In the genomic region with DNA sequence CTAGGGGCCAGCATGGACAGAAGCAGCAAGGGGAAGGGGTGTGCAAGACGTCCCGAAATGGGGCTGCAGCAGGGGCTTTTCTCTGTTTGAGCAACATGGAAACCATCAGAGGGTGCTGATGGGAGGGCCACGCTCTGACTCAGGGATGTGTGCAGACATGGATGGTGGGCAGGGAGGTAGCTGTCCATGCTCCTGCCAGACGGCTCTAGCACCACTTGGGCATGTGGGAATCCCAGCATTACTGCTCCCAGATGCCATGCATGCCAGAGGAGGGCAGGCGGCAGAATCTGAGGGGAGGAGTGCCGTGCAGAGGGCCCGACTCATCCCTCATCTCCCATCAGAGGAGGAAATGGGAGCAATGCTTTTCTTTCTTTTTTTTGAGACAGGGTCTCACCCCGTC, we compare ENCODE assay signal across 22 cellular contexts. TPM values are rescaled to one million over a fixed set of nuclear protein-coding genes. Genes with fewer than 3 reads are reported as not detected.
A peak's percentile ranks its signal among the peaks of the same experiment; 100 is the strongest.
DNase-seq lines count a peak whose midpoint lies in the region; ATAC-seq and TF ChIP-seq lines count a peak whose summit lies in the region.
"Had no signal": no experiment of that assay in that cellular context is flagged by ENCODE, and none has a peak within 500 bp of the region (broad histone marks: within the 10 kb centered on the region; RNA-seq: fewer than 3 reads in every experiment).

No MANE protein-coding gene starts in this region.

- peaks cover 7% of the 10 kb centered on the region for H4K20me1 ChIP-seq in osteoblast (ENCODE audit: insufficient read depth, low read length)

- H3K4me1 ChIP-seq in osteoblast (ENCODE audit: insufficient read depth, low read length) = peaks cover 52% of the 10 kb centered on the region

- no peaks in the 10 kb centered on the region for H3K79me2 ChIP-seq in osteoblast (ENCODE audit: insufficient read depth, low read length)

- no peaks in the 10 kb centered on the region for H3K27me3 ChIP-seq in MG63
- no peaks in the 10 kb centered on the region for H3K27me3 ChIP-seq in osteoblast (ENCODE audit: insufficient read depth, low read length)
- H3K27me3 ChIP-seq: body of pancreas, dorsolateral prefrontal cortex, neutrophil, SJCRH30 had no signal

- H3K36me3 ChIP-seq in MG63 (peaks cover 25% of the 10 kb centered on the region), osteoblast (ENCODE audit: insufficient read depth, low read length) (no peaks in the 10 kb centered on the region)

- no peak overlapping the region for H2AFZ ChIP-seq in osteoblast (ENCODE audit: low read length)

- no peak overlapping the region for H3K27ac ChIP-seq in osteoblast (ENCODE audit: low read depth, low read length)
- H3K27ac ChIP-seq: C4-2B, neutrophil, SJCRH30, skin epidermis had no signal

- DNase-seq in EH (ENCODE audit: low read depth) = peak; percentile 74
- peak; percentile 53 for DNase-seq in MG63
- DNase-seq in epidermal melanocyte (ENCODE audit: insufficient read length, low spot score) = peak; percentile 46
- DNase-seq in osteoblast (ENCODE audit: insufficient read length, low spot score, missing footprints) = peak; percentile 87
- DNase-seq in pons (ENCODE audit: low spot score) = no peak
- DNase-seq in stimulated activated naive CD4-positive, alpha-beta T cell treated with Interleukin-2 at 50 U/mL for 16 hours (lab: John Stamatoyannopoulos, UW) = no peak
- no peak for DNase-seq in retina
- DNase-seq: activated CD4-positive, alpha-beta T cell treated with anti-CD3 and anti-CD28 coated beads, Interleukin-2, amount 10 ng/mL, durations not matched to agents 7 days and 5 days; activated naive CD4-positive, alpha-beta T cell treated with anti-CD3 and anti-CD28 coated beads, Interleukin-2, amount 10 ng/mL, durations not matched to agents 7 days and 5 days; body of pancreas; DMS79 treated with DMSO at 0.1 percent for 48 hours; dorsolateral prefrontal cortex; glutamatergic neuron; mesendoderm; NCI-H146; NCI-H345; SJCRH30 had no signal

- H3K4me3 ChIP-seq in MG63 (no peak overlapping the region), osteoblast (ENCODE audit: insufficient read depth, low read length) (no peak overlapping the region)
- H3K4me3 ChIP-seq: body of pancreas, dorsolateral prefrontal cortex, SJCRH30, skin epidermis had no signal

- no peak overlapping the region for H3K4me2 ChIP-seq in osteoblast (ENCODE audit: insufficient read depth, low read length)

- no peak for TF ChIP-seq CTCF in osteoblast (IDR thresholded peaks at IDR 0.05; ENCODE audit: extremely low read depth, low read depth, low read length)

- ATAC-seq in HG02938 (IDR thresholded peaks at IDR 0.05; ENCODE audit: unreplicated experiment) = no peak
- ATAC-seq: body of pancreas, esophagus mucosa had no signal

- H3K9me3 ChIP-seq in MG63 (no peaks in the 10 kb centered on the region), osteoblast (ENCODE audit: low read depth, low read length) (peaks cover 1% of the 10 kb centered on the region)
- H3K9me3 ChIP-seq: body of pancreas, neutrophil, SJCRH30 had no signal

RNA-seq across cellular contexts. Expression of gene SLC25A51, which starts 45.6 kb away (rescaled TPM):
- 9.0 and 15.9 TPM in 2 replicates for total RNA-seq in MG63 (2014; rRNA removed; shearing (Covaris generic); ENCODE audit: low replicate concordance)
- 114 and 119 TPM in 2 replicates for total RNA-seq in osteoblast

Comparison
In these comparisons a context has a peak if more than half of its experiments do, and no peak if none do; other contexts are left out.
1. DNase-seq: peak in EH (single experiment), MG63 (single experiment), epidermal melanocyte (single experiment) and osteoblast (single experiment); none in pons (single experiment), stimulated activated naive CD4-positive, alpha-beta T cell treated with Interleukin-2 at 50 U/mL for 16 hours (single experiment) and retina (single experiment).